Comparison of ENCODE assay signal across 21 cellular contexts in the genomic region with DNA sequence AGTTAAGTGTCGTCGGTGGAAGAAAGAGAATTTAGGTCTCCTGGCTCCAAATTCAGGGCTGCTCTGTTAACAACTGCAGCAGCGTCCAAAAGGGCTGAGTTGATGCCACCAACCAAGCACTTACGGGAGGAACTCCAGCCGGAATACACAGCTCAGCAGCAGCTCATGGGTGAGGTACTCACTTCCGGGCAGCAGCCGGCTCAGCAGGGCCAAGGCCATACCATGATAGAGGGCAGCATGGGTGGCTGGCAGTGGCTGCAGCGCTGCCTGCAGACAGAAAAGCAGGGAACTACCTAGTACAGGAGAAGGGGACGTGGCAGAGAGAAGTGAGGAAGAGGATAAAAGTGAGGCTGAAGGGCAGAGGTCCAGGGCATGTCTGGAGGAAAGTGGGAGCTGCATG. TPM values are rescaled to one million over a fixed set of nuclear protein-coding genes. Genes with fewer than 3 reads are reported as not detected.
DNase-seq lines count a peak whose midpoint lies in the region; ATAC-seq, FAIRE-seq and TF ChIP-seq lines count a peak whose summit lies in the region.
"Had no signal": no experiment of that assay in that cellular context is flagged by ENCODE, and none has a peak within 500 bp of the region (broad histone marks: within the 10 kb centered on the region; RNA-seq: fewer than 3 reads in every experiment).

No MANE protein-coding gene starts in this region.

- no peak for TF ChIP-seq CTCF in right lobe of liver (IDR thresholded peaks at IDR 0.05)
- TF ChIP-seq CTCF in HepG2 (CRISPR knock-in tag; IDR thresholded peaks at IDR 0.05): no peak
- no peak for TF ChIP-seq CTCF in osteocyte (IDR thresholded peaks at IDR 0.05)

- 86% methylated on average over 6 of the region's 9 CpGs for WGBS in right lobe of liver (ENCODE audit: insufficient coverage, low coverage, low lambda C conversion rate, missing lambda C conversion rate)
- WGBS in HepG2 (ENCODE audit: low lambda C conversion rate): 96% methylated on average over 9 of the region's 9 CpGs

- H3K36me3 Mint-ChIP-seq in osteocyte (ENCODE audit: unreplicated experiment): peaks cover 19% of the 10 kb centered on the region

- no peak overlapping the region for H3K4me3 Mint-ChIP-seq in osteocyte (ENCODE audit: unreplicated experiment)

- H3K4me3 ChIP-seq in right lobe of liver (no peak overlapping the region), HepG2 (replicated peaks in 1 of 3; ENCODE audit: insufficient read depth in 1 of 3, low read depth in 2 of 3, low read length in 3 of 3) (no peak overlapping the region)
- H3K4me3 ChIP-seq: MG63, SJSA1 had no signal

- TF ChIP-seq POLR2A in right lobe of liver (IDR thresholded peaks at IDR 0.05): no peak
- no peak for TF ChIP-seq POLR2A in HepG2 (IDR thresholded peaks at IDR 0.05; ENCODE audit: insufficient read depth in 1 of 2, low read depth in 2 of 2, low read length in 2 of 2)
- no peak for TF ChIP-seq POLR2A in GM12891 (IDR thresholded peaks at IDR 0.05; ENCODE audit: low read depth, low read length)

- peak overlapping the region; percentile 1 for H3K27ac Mint-ChIP-seq in osteocyte (ENCODE audit: unreplicated experiment)

- TF ChIP-seq RAD21 in HepG2 (CRISPR knock-in tag; IDR thresholded peaks at IDR 0.05): no peak

- no peak overlapping the region for H3K27ac ChIP-seq in right lobe of liver
- H3K27ac ChIP-seq in HepG2 (ENCODE audit: extremely low read length, insufficient read depth, low read length): no peak overlapping the region
- H3K27ac ChIP-seq: HL-60, SJSA1 had no signal

- H3K79me2 ChIP-seq in HepG2 (ENCODE audit: insufficient read depth, low read length): no peaks in the 10 kb centered on the region

- no peak overlapping the region for H2AFZ ChIP-seq in HepG2 (ENCODE audit: low read length)

- H3K9me3 ChIP-seq in right lobe of liver (no peaks in the 10 kb centered on the region), HepG2 (ENCODE audit: low read length) (no peaks in the 10 kb centered on the region)
- H3K9me3 ChIP-seq: MG63, SJSA1 had no signal

- BruUV-seq in HepG2 (replicated peaks; lab: Mats Ljungman, UMichigan): no TSS peak

- no peaks in the 10 kb centered on the region for H4K20me1 ChIP-seq in HepG2 (ENCODE audit: insufficient read depth, low read length)

- no peaks in the 10 kb centered on the region for H3K27me3 Mint-ChIP-seq in osteocyte (ENCODE audit: unreplicated experiment)

- H3K4me2 ChIP-seq in HepG2 (ENCODE audit: low read depth, low read length): no peak overlapping the region

- no peak for TF ChIP-seq EP300 in HepG2 (IDR thresholded peaks at IDR 0.05; ENCODE audit: low read depth in 2 of 2, low read length in 2 of 2)
- no peak for TF ChIP-seq EP300 in HepG2 (CRISPR knock-in tag; IDR thresholded peaks at IDR 0.05; ENCODE audit: borderline replicate concordance)

- POLR2A ChIA-PET in HepG2 (lab: Yijun Ruan, JAX): no interaction called here

- no peak overlapping the region for H3K9ac ChIP-seq in HepG2 (ENCODE audit: insufficient read depth, low read depth, low read length)

- no peaks in the 10 kb centered on the region for H3K27me3 ChIP-seq in right lobe of liver
- H3K27me3 ChIP-seq in HepG2 (ENCODE audit: control insufficient read depth in 1 of 2, insufficient read depth in 2 of 2, low read length in 2 of 2): no peaks in the 10 kb centered on the region
- H3K27me3 ChIP-seq: MG63, SJSA1 had no signal

- CTCF ChIA-PET in HepG2 (lab: Yijun Ruan, JAX; ENCODE audit: low intra/inter-chr PET ratio, low total read pairs): no interaction called here

- H3K9me3 Mint-ChIP-seq in osteocyte (ENCODE audit: unreplicated experiment): no peaks in the 10 kb centered on the region

- in situ Hi-C loops in HepG2 (cut with HindIII; ENCODE audit: extremely low pct_ligation_motif_present, low pct_unique_long_range_greater_than_20kb): no loop called here

- DNase-seq in right lobe of liver: no peak
- DNase-seq in HepG2 (ENCODE audit: low spot score): no peak
- no peak for DNase-seq in osteocyte (ENCODE audit: extremely low spot score, unreplicated experiment)
- no peak for DNase-seq in iPS-NIHi11 (ENCODE audit: low spot score)
- no peak for DNase-seq in NCI-H187 (lab: John Stamatoyannopoulos, UW)
- DNase-seq in GM12891 (ENCODE audit: insufficient read length, low spot score): no peak
- DNase-seq: DMS153; DND-41; MG63; NCI-H2029 treated with DMSO at 0.1 percent for 48 hours; NCI-H446 treated with DMSO at 0.1 percent for 48 hours; NCI-H526; NCI-H82; NK-92 treated with Interleukin-12 subunit alpha and Interleukin-12 subunit beta, amount 100 ng/mL, for 24 hours; PC-3; Right ventricle myocardium superior had no signal

- H3K4me1 ChIP-seq in right lobe of liver (no peaks in the 10 kb centered on the region), HepG2 (ENCODE audit: insufficient read depth, low read length) (peaks cover 18% of the 10 kb centered on the region)
- H3K4me1 ChIP-seq: SJSA1 had no signal

- no peak for FAIRE-seq in HepG2 (lab: Jason Lieb, UNC)
- FAIRE-seq in GM12891 (lab: Jason Lieb, UNC): no peak
- FAIRE-seq: GM19239, H1 had no signal

- H3K4me1 Mint-ChIP-seq in osteocyte (ENCODE audit: unreplicated experiment): no peaks in the 10 kb centered on the region

- ATAC-seq in right lobe of liver (peak in 3 of 4 donors; percentile 28 to 45 (median 42)), HepG2 (no peak)
- ATAC-seq: HCT116, PC-3 had no signal

- peaks cover 0 to 4% (median under 1%) of the 10 kb centered on the region in 4 donors for H3K36me3 ChIP-seq in right lobe of liver
- H3K36me3 ChIP-seq in HepG2 (replicated peaks in 1 of 2; ENCODE audit: control insufficient read depth in 1 of 2, insufficient read depth in 2 of 2, low read length in 2 of 2): peaks cover 4 to 6% of the 10 kb centered on the region in 2 experiments; a peak in 4 of 5 replicates

- intact Hi-C loops in right lobe of liver (cut with DNase I) (no loop called here), HepG2 (cut with micrococcal nuclease; ENCODE audit: unreplicated experiment) (no loop called here)

RNA-seq across cellular contexts. Expression of a gene that starts 8.0 kb away (rescaled TPM):
- total RNA-seq in right lobe of liver (1 to 10 TPM in 4 of 6 experiments, under 1 TPM in 2; 0.56 to 3.3 (median 1.8) TPM), HepG2 (2016; rRNA removed; fragmentation: Illumina TruSeq; extraction: Trizol) (not detected in 2 replicates), osteocyte (0.50 and 0.91 TPM in 2 replicates)
- not detected in 2 replicates for total RNA-seq in HepG2 (2016; cell fraction: cytosol; rRNA removed; fragmentation: Illumina TruSeq; extraction: Trizol; ENCODE audit: low read depth)
- not detected in 2 replicates for total RNA-seq in HepG2 (2016; cell fraction: insoluble cytoplasmic fraction; rRNA removed; fragmentation: Illumina TruSeq; extraction: Trizol)
- total RNA-seq in HepG2 (2016; cell fraction: membrane; rRNA removed; fragmentation: Illumina TruSeq; extraction: Trizol): not detected in 2 replicates
- total RNA-seq in HepG2 (2016; cell fraction: nucleus; rRNA removed; fragmentation: Illumina TruSeq; extraction: Trizol): 0.12 TPM in 1 of 2 replicates, not detected in the other
- polyA plus RNA-seq in HepG2 (2011; rRNA removed): 0.01 and 0.05 TPM in 2 replicates
- 0.05 TPM in 1 of 2 replicates, not detected in the other for polyA plus RNA-seq in HepG2 (2011; cell fraction: cytosol; rRNA removed)
- 0.63 and 0.68 TPM in 2 replicates for polyA plus RNA-seq in HepG2 (2011; cell fraction: nucleus; rRNA removed)
- 0.19 TPM in 1 of 2 replicates, not detected in the other for polyA plus RNA-seq in HepG2 (2012)
- not detected in 2 replicates for polyA plus RNA-seq in HepG2 (2016; cell fraction: cytosol; fragmentation: Illumina TruSeq; extraction: Trizol; ENCODE audit: low read depth)
- not detected in 2 replicates for polyA plus RNA-seq in HepG2 (2016; cell fraction: insoluble cytoplasmic fraction; fragmentation: Illumina TruSeq; extraction: Trizol; ENCODE audit: low read depth)
- polyA plus RNA-seq in HepG2 (2016; cell fraction: membrane; fragmentation: Illumina TruSeq; extraction: Trizol; ENCODE audit: low read depth): not detected in 2 replicates
- not detected in 2 replicates for polyA plus RNA-seq in HepG2 (2016; cell fraction: nucleus; fragmentation: Illumina TruSeq; extraction: Trizol; ENCODE audit: insufficient read depth, low read depth)
- 0.37 TPM in 1 of 2 replicates, not detected in the other for polyA minus RNA-seq in HepG2 (2011; rRNA and poly(A)+ RNA removed; ENCODE audit: low replicate concordance)
- not detected in 2 replicates for polyA minus RNA-seq in HepG2 (2011; cell fraction: cytosol; rRNA and poly(A)+ RNA removed)
- polyA minus RNA-seq in HepG2 (2011; cell fraction: nucleus; rRNA and poly(A)+ RNA removed): not detected in 2 replicates
- polyA plus RNA-seq in GM12891 (2012; ENCODE audit: low read depth, missing spikeins): 0.06 TPM

RNA-seq across cellular contexts. Expression of a gene that starts 22.4 kb away (rescaled TPM):
- 10 to 100 TPM; 13.9 to 20.8 (median 17.9) TPM for total RNA-seq in right lobe of liver
- 20.6 and 28.1 TPM in 2 replicates for total RNA-seq in HepG2 (2016; rRNA removed; fragmentation: Illumina TruSeq; extraction: Trizol)
- 2.9 and 4.8 TPM in 2 replicates for total RNA-seq in HepG2 (2016; cell fraction: cytosol; rRNA removed; fragmentation: Illumina TruSeq; extraction: Trizol; ENCODE audit: low read depth)
- 19.4 and 24.9 TPM in 2 replicates for total RNA-seq in HepG2 (2016; cell fraction: insoluble cytoplasmic fraction; rRNA removed; fragmentation: Illumina TruSeq; extraction: Trizol)
- total RNA-seq in HepG2 (2016; cell fraction: membrane; rRNA removed; fragmentation: Illumina TruSeq; extraction: Trizol): 7.5 and 9.5 TPM in 2 replicates
- 20.1 and 24.6 TPM in 2 replicates for total RNA-seq in HepG2 (2016; cell fraction: nucleus; rRNA removed; fragmentation: Illumina TruSeq; extraction: Trizol)
- 15.1 and 16.2 TPM in 2 replicates for polyA plus RNA-seq in HepG2 (2011; rRNA removed)
- polyA plus RNA-seq in HepG2 (2011; cell fraction: cytosol; rRNA removed): 7.0 and 9.8 TPM in 2 replicates
- polyA plus RNA-seq in HepG2 (2011; cell fraction: nucleus; rRNA removed): 56.6 and 66.8 TPM in 2 replicates
- polyA plus RNA-seq in HepG2 (2012): 26.5 TPM in 2 replicates
- polyA plus RNA-seq in HepG2 (2016; cell fraction: cytosol; fragmentation: Illumina TruSeq; extraction: Trizol; ENCODE audit: low read depth): 2.1 and 2.5 TPM in 2 replicates
- 15.7 and 22.2 TPM in 2 replicates for polyA plus RNA-seq in HepG2 (2016; cell fraction: insoluble cytoplasmic fraction; fragmentation: Illumina TruSeq; extraction: Trizol; ENCODE audit: low read depth)
- 3.5 and 5.6 TPM in 2 replicates for polyA plus RNA-seq in HepG2 (2016; cell fraction: membrane; fragmentation: Illumina TruSeq; extraction: Trizol; ENCODE audit: low read depth)
- polyA plus RNA-seq in HepG2 (2016; cell fraction: nucleus; fragmentation: Illumina TruSeq; extraction: Trizol; ENCODE audit: insufficient read depth, low read depth): 36.5 and 38.9 TPM in 2 replicates
- 24.4 and 46.4 TPM in 2 replicates for polyA minus RNA-seq in HepG2 (2011; rRNA and poly(A)+ RNA removed; ENCODE audit: low replicate concordance)
- polyA minus RNA-seq in HepG2 (2011; cell fraction: cytosol; rRNA and poly(A)+ RNA removed): 13.8 and 16.5 TPM in 2 replicates
- polyA minus RNA-seq in HepG2 (2011; cell fraction: nucleus; rRNA and poly(A)+ RNA removed): 27.7 and 30.0 TPM in 2 replicates
- 36.1 TPM in 2 replicates for total RNA-seq in osteocyte
- polyA plus RNA-seq in GM12891 (2012; ENCODE audit: low read depth, missing spikeins): 16.9 TPM

RNA-seq across cellular contexts. Expression of a gene that starts 27.9 kb away (rescaled TPM):
- total RNA-seq in right lobe of liver (10 to 100 TPM in 2 of 6 experiments, 1 to 10 TPM in 1, under 1 TPM in 3; 0.60 to 15.5 (median 1.4) TPM), HepG2 (2016; rRNA removed; fragmentation: Illumina TruSeq; extraction: Trizol) (29.7 and 41.3 TPM in 2 replicates), osteocyte (not detected in 2 replicates)
- 18.2 and 21.9 TPM in 2 replicates for total RNA-seq in HepG2 (2016; cell fraction: cytosol; rRNA removed; fragmentation: Illumina TruSeq; extraction: Trizol; ENCODE audit: low read depth)
- total RNA-seq in HepG2 (2016; cell fraction: insoluble cytoplasmic fraction; rRNA removed; fragmentation: Illumina TruSeq; extraction: Trizol): 29.5 and 42.6 TPM in 2 replicates
- total RNA-seq in HepG2 (2016; cell fraction: membrane; rRNA removed; fragmentation: Illumina TruSeq; extraction: Trizol): 35.6 and 37.8 TPM in 2 replicates
- total RNA-seq in HepG2 (2016; cell fraction: nucleus; rRNA removed; fragmentation: Illumina TruSeq; extraction: Trizol): 20.4 and 24.5 TPM in 2 replicates
- polyA plus RNA-seq in HepG2 (2011; rRNA removed): 13.2 and 16.4 TPM in 2 replicates
- 16.8 and 21.5 TPM in 2 replicates for polyA plus RNA-seq in HepG2 (2011; cell fraction: cytosol; rRNA removed)
- 31.6 and 37.7 TPM in 2 replicates for polyA plus RNA-seq in HepG2 (2011; cell fraction: nucleus; rRNA removed)
- 11.4 and 12.0 TPM in 2 replicates for polyA plus RNA-seq in HepG2 (2012)
- polyA plus RNA-seq in HepG2 (2016; cell fraction: cytosol; fragmentation: Illumina TruSeq; extraction: Trizol; ENCODE audit: low read depth): 20.8 and 23.5 TPM in 2 replicates
- 34.6 and 34.9 TPM in 2 replicates for polyA plus RNA-seq in HepG2 (2016; cell fraction: insoluble cytoplasmic fraction; fragmentation: Illumina TruSeq; extraction: Trizol; ENCODE audit: low read depth)
- 30.1 and 33.1 TPM in 2 replicates for polyA plus RNA-seq in HepG2 (2016; cell fraction: membrane; fragmentation: Illumina TruSeq; extraction: Trizol; ENCODE audit: low read depth)
- polyA plus RNA-seq in HepG2 (2016; cell fraction: nucleus; fragmentation: Illumina TruSeq; extraction: Trizol; ENCODE audit: insufficient read depth, low read depth): 50.2 and 55.6 TPM in 2 replicates
- polyA minus RNA-seq in HepG2 (2011; rRNA and poly(A)+ RNA removed; ENCODE audit: low replicate concordance): 1.6 and 25.3 TPM in 2 replicates
- polyA minus RNA-seq in HepG2 (2011; cell fraction: cytosol; rRNA and poly(A)+ RNA removed): 14.9 and 16.9 TPM in 2 replicates
- 6.8 and 9.9 TPM in 2 replicates for polyA minus RNA-seq in HepG2 (2011; cell fraction: nucleus; rRNA and poly(A)+ RNA removed)
- polyA plus RNA-seq in GM12891 (2012; ENCODE audit: low read depth, missing spikeins): 0.60 TPM

RNA-seq across cellular contexts. Expression of a gene that starts 37.4 kb away (rescaled TPM):
- total RNA-seq in right lobe of liver (1 to 10 TPM; 1.1 to 2.9 (median 1.8) TPM), HepG2 (2016; rRNA removed; fragmentation: Illumina TruSeq; extraction: Trizol) (12.4 and 24.0 TPM in 2 replicates), osteocyte (8.1 and 8.3 TPM in 2 replicates)
- total RNA-seq in HepG2 (2016; cell fraction: cytosol; rRNA removed; fragmentation: Illumina TruSeq; extraction: Trizol; ENCODE audit: low read depth): 8.5 and 10.2 TPM in 2 replicates
- total RNA-seq in HepG2 (2016; cell fraction: insoluble cytoplasmic fraction; rRNA removed; fragmentation: Illumina TruSeq; extraction: Trizol): 12.7 and 22.1 TPM in 2 replicates
- 13.7 and 17.0 TPM in 2 replicates for total RNA-seq in HepG2 (2016; cell fraction: membrane; rRNA removed; fragmentation: Illumina TruSeq; extraction: Trizol)
- total RNA-seq in HepG2 (2016; cell fraction: nucleus; rRNA removed; fragmentation: Illumina TruSeq; extraction: Trizol): 16.6 and 22.9 TPM in 2 replicates
- 43.6 and 48.0 TPM in 2 replicates for polyA plus RNA-seq in HepG2 (2011; rRNA removed)
- polyA plus RNA-seq in HepG2 (2011; cell fraction: cytosol; rRNA removed): 34.1 and 42.7 TPM in 2 replicates
- 45.0 and 51.9 TPM in 2 replicates for polyA plus RNA-seq in HepG2 (2011; cell fraction: nucleus; rRNA removed)
- 24.1 and 31.2 TPM in 2 replicates for polyA plus RNA-seq in HepG2 (2012)
- 3.8 and 5.0 TPM in 2 replicates for polyA plus RNA-seq in HepG2 (2016; cell fraction: cytosol; fragmentation: Illumina TruSeq; extraction: Trizol; ENCODE audit: low read depth)
- polyA plus RNA-seq in HepG2 (2016; cell fraction: insoluble cytoplasmic fraction; fragmentation: Illumina TruSeq; extraction: Trizol; ENCODE audit: low read depth): 9.1 and 11.5 TPM in 2 replicates
- polyA plus RNA-seq in HepG2 (2016; cell fraction: membrane; fragmentation: Illumina TruSeq; extraction: Trizol; ENCODE audit: low read depth): 8.9 and 12.0 TPM in 2 replicates
- 23.9 and 24.2 TPM in 2 replicates for polyA plus RNA-seq in HepG2 (2016; cell fraction: nucleus; fragmentation: Illumina TruSeq; extraction: Trizol; ENCODE audit: insufficient read depth, low read depth)
- polyA minus RNA-seq in HepG2 (2011; rRNA and poly(A)+ RNA removed; ENCODE audit: low replicate concordance): 189 and 236 TPM in 2 replicates
- polyA minus RNA-seq in HepG2 (2011; cell fraction: cytosol; rRNA and poly(A)+ RNA removed): 48.4 and 49.0 TPM in 2 replicates
- polyA minus RNA-seq in HepG2 (2011; cell fraction: nucleus; rRNA and poly(A)+ RNA removed): 33.2 and 34.2 TPM in 2 replicates
- 0.17 TPM for polyA plus RNA-seq in GM12891 (2012; ENCODE audit: low read depth, missing spikeins)
